7 cellular contexts compared by ENCODE assay signal in genomic region chr2:111463238-111463908, GRCh38.
A peak's percentile ranks its signal among the peaks of the same experiment; 100 is the strongest.
DNase-seq lines count a peak whose midpoint lies in the region; ATAC-seq and TF ChIP-seq lines count a peak whose summit lies in the region.
"Not testable (repeated sequence)": the region's sequence is repeated elsewhere in the genome, so short reads cannot be mapped to it uniquely, and the experiment has no call there.

No MANE protein-coding gene starts in this region.

- not testable (repeated sequence) for H3K4ac ChIP-seq in mesenchymal stem cell (ENCODE audit: low read depth in 1 of 2, low read length in 2 of 2)

- not testable (repeated sequence) for H3K9me2 ChIP-seq in PC-3 (replicated peaks; ENCODE audit: low read length)

- DNase-seq in PC-3; esophagus squamous epithelium (lab: John Stamatoyannopoulos, UW); mesenchymal stem cell; stimulated activated effector memory CD8-positive, alpha-beta T cell treated with anti-CD3 and anti-CD28 coated beads, Interleukin-12 subunit alpha, Interleukin-12 subunit beta, amount 100 ng/mL, for 72 hours (ENCODE audit: low spot score in 2 of 2): not testable (repeated sequence)
- peak; percentile 69 for DNase-seq in activated CD4-positive, alpha-beta T cell treated with anti-CD3 and anti-CD28 coated beads, Interleukin-2, amount 10 ng/mL, durations not matched to agents 24 days and 14 days
- DNase-seq in activated naive CD8-positive, alpha-beta T cell treated with anti-CD3 and anti-CD28 coated beads, Interleukin-2, amount 10 ng/mL, durations not matched to agents 7 days and 5 days: peak; percentile 41

- H3K36me3 Mint-ChIP-seq in activated CD4-positive, alpha-beta T cell treated with anti-CD3 and anti-CD28 coated beads, Interleukin-2, amount 10 ng/mL, durations not matched to agents 24 days and 14 days (ENCODE audit: low read depth); activated naive CD8-positive, alpha-beta T cell treated with anti-CD3 and anti-CD28 coated beads, Interleukin-2, amount 10 ng/mL, durations not matched to agents 7 days and 5 days; stimulated activated effector memory CD8-positive, alpha-beta T cell treated with anti-CD3 and anti-CD28 coated beads, Interleukin-12 subunit alpha, Interleukin-12 subunit beta, amount 100 ng/mL, for 72 hours: not testable (repeated sequence)

- H3K36me3 ChIP-seq in PC-3 (ENCODE audit: low read depth, low read length); esophagus squamous epithelium; mesenchymal stem cell (ENCODE audit: control insufficient read depth in 1 of 2, insufficient read depth in 2 of 2, low read depth in 1 of 2, low read length in 2 of 2): not testable (repeated sequence)

- H3F3A ChIP-seq in PC-3 (ENCODE audit: low read length, unreplicated experiment): not testable (repeated sequence)

- H2BK120ac ChIP-seq in mesenchymal stem cell (ENCODE audit: low read depth, low read length): not testable (repeated sequence)

- CTCF ChIA-PET in PC-3 (lab: Charles Lee): not testable (repeated sequence)

- TF ChIP-seq POLR2A in esophagus squamous epithelium (IDR thresholded peaks at IDR 0.05): not testable (repeated sequence)

- peak overlapping the region; percentile 49; the same call in 1 of the 2 replicates for H3K4me2 ChIP-seq in PC-3 (ENCODE audit: low read length)
- not testable (repeated sequence) for H3K4me2 ChIP-seq in mesenchymal stem cell (ENCODE audit: low read length, poor library complexity, severe bottlenecking)

- not testable (repeated sequence) for H2BK15ac ChIP-seq in mesenchymal stem cell (ENCODE audit: low read depth, poor library complexity, severe bottlenecking)

- H3K9me3 ChIP-seq in PC-3 (ENCODE audit: low read length); esophagus squamous epithelium; mesenchymal stem cell (ENCODE audit: control insufficient read depth, low read length): not testable (repeated sequence)

- H3K4me1 ChIP-seq in PC-3 (ENCODE audit: insufficient read depth, low read length): peaks cover 16% of the 10 kb centered on the region
- peaks cover 0 to 24% (median 3%) of the 10 kb centered on the region in 3 donors for H3K4me1 ChIP-seq in esophagus squamous epithelium
- not testable (repeated sequence) for H3K4me1 ChIP-seq in mesenchymal stem cell (ENCODE audit: control insufficient read depth, insufficient read depth, low read depth, low read length)

- intact Hi-C loops in PC-3 (cut with micrococcal nuclease); activated CD4-positive, alpha-beta T cell treated with anti-CD3 and anti-CD28 coated beads, Interleukin-2, amount 10 ng/mL, durations not matched to agents 24 days and 14 days (cut with micrococcal nuclease); esophagus squamous epithelium (cut with DNase I): not testable (repeated sequence)

- not testable (repeated sequence) for H2AK5ac ChIP-seq in mesenchymal stem cell (ENCODE audit: low read length, severe bottlenecking)

- H4K91ac ChIP-seq in mesenchymal stem cell (ENCODE audit: low read length): not testable (repeated sequence)

- H3K79me1 ChIP-seq in mesenchymal stem cell (replicated peaks; ENCODE audit: low read length, poor library complexity, severe bottlenecking): not testable (repeated sequence)

- not testable (repeated sequence) for H3K27me3 ChIP-seq in PC-3 (ENCODE audit: low read length); esophagus squamous epithelium; mesenchymal stem cell (ENCODE audit: control insufficient read depth in 1 of 2, insufficient read depth in 1 of 2, low read length in 2 of 2)

- peaks cover 57% of the 10 kb centered on the region for H3K79me2 ChIP-seq in PC-3 (ENCODE audit: low read length)

- H3K9me3 Mint-ChIP-seq in activated CD4-positive, alpha-beta T cell treated with anti-CD3 and anti-CD28 coated beads, Interleukin-2, amount 10 ng/mL, durations not matched to agents 24 days and 14 days; activated naive CD8-positive, alpha-beta T cell treated with anti-CD3 and anti-CD28 coated beads, Interleukin-2, amount 10 ng/mL, durations not matched to agents 7 days and 5 days; stimulated activated effector memory CD8-positive, alpha-beta T cell treated with anti-CD3 and anti-CD28 coated beads, Interleukin-12 subunit alpha, Interleukin-12 subunit beta, amount 100 ng/mL, for 72 hours: not testable (repeated sequence)

- H3K27me3 Mint-ChIP-seq in activated CD4-positive, alpha-beta T cell treated with anti-CD3 and anti-CD28 coated beads, Interleukin-2, amount 10 ng/mL, durations not matched to agents 24 days and 14 days; activated naive CD8-positive, alpha-beta T cell treated with anti-CD3 and anti-CD28 coated beads, Interleukin-2, amount 10 ng/mL, durations not matched to agents 7 days and 5 days: not testable (repeated sequence)

- H4K20me1 ChIP-seq in PC-3 (ENCODE audit: low read length): not testable (repeated sequence)

- H3K18ac ChIP-seq in mesenchymal stem cell (ENCODE audit: low read depth in 1 of 2, low read length in 2 of 2): not testable (repeated sequence)

- peak overlapping the region; percentile 82 for H3K27ac Mint-ChIP-seq in activated CD4-positive, alpha-beta T cell treated with anti-CD3 and anti-CD28 coated beads, Interleukin-2, amount 10 ng/mL, durations not matched to agents 24 days and 14 days
- peak overlapping the region; percentile 63 for H3K27ac Mint-ChIP-seq in activated naive CD8-positive, alpha-beta T cell treated with anti-CD3 and anti-CD28 coated beads, Interleukin-2, amount 10 ng/mL, durations not matched to agents 7 days and 5 days
- not testable (repeated sequence) for H3K27ac Mint-ChIP-seq in stimulated activated effector memory CD8-positive, alpha-beta T cell treated with anti-CD3 and anti-CD28 coated beads, Interleukin-12 subunit alpha, Interleukin-12 subunit beta, amount 100 ng/mL, for 72 hours

- not testable (repeated sequence) for H2BK5ac ChIP-seq in mesenchymal stem cell (ENCODE audit: low read depth, low read length, poor library complexity, severe bottlenecking)

- BruUV-seq in PC-3 (replicated peaks; lab: Mats Ljungman, UMichigan): not testable (repeated sequence)

- ATAC-seq in GM21526 (IDR thresholded peaks at IDR 0.05; ENCODE audit: low FRiP score, unreplicated experiment): peak; percentile 9
- ATAC-seq in PC-3: peak; percentile 30
- peak; percentile 5 for ATAC-seq in activated naive CD8-positive, alpha-beta T cell treated with anti-CD3 and anti-CD28 coated beads, Interleukin-2, amount 10 ng/mL, durations not matched to agents 7 days and 5 days (ENCODE audit: low read depth)
- ATAC-seq in stimulated activated effector memory CD8-positive, alpha-beta T cell treated with anti-CD3 and anti-CD28 coated beads, Interleukin-12 subunit alpha, Interleukin-12 subunit beta, amount 100 ng/mL, for 72 hours: peak; percentile 66

- H3K9ac ChIP-seq in PC-3 (ENCODE audit: low read length); mesenchymal stem cell (ENCODE audit: low read length): not testable (repeated sequence)

- H2BK12ac ChIP-seq in mesenchymal stem cell (ENCODE audit: low read length in 2 of 2): peak overlapping the region in 1 of 2 experiments; percentile 84

- not testable (repeated sequence) for H3K14ac ChIP-seq in mesenchymal stem cell (ENCODE audit: low read length in 2 of 2)

- peak overlapping the region; percentile 28 for H3K4me3 Mint-ChIP-seq in activated CD4-positive, alpha-beta T cell treated with anti-CD3 and anti-CD28 coated beads, Interleukin-2, amount 10 ng/mL, durations not matched to agents 24 days and 14 days
- not testable (repeated sequence) for H3K4me3 Mint-ChIP-seq in activated naive CD8-positive, alpha-beta T cell treated with anti-CD3 and anti-CD28 coated beads, Interleukin-2, amount 10 ng/mL, durations not matched to agents 7 days and 5 days
- peak overlapping the region; percentile 15 for H3K4me3 Mint-ChIP-seq in stimulated activated effector memory CD8-positive, alpha-beta T cell treated with anti-CD3 and anti-CD28 coated beads, Interleukin-12 subunit alpha, Interleukin-12 subunit beta, amount 100 ng/mL, for 72 hours

- not testable (repeated sequence) for H3K4me3 ChIP-seq in PC-3 (ENCODE audit: low read length); mesenchymal stem cell (ENCODE audit: insufficient read depth in 1 of 2, low read depth in 1 of 2, low read length in 2 of 2)
- H3K4me3 ChIP-seq in esophagus squamous epithelium: peak overlapping the region in 1 of 4 donors; percentile 34

- not testable (repeated sequence) for TF ChIP-seq CTCF in PC-3 (conservative IDR thresholded peaks at IDR 0.05; ENCODE audit: low read depth, low read length); esophagus squamous epithelium (IDR thresholded peaks at IDR 0.05)

- POLR2A ChIA-PET in PC-3 (lab: Charles Lee; ENCODE audit: unreplicated experiment); activated naive CD8-positive, alpha-beta T cell treated with anti-CD3 and anti-CD28 coated beads, Interleukin-2, amount 10 ng/mL, durations not matched to agents 7 days and 5 days (lab: Charles Lee): not testable (repeated sequence)

- H3K4me1 Mint-ChIP-seq in activated CD4-positive, alpha-beta T cell treated with anti-CD3 and anti-CD28 coated beads, Interleukin-2, amount 10 ng/mL, durations not matched to agents 24 days and 14 days: peaks cover 15% of the 10 kb centered on the region
- H3K4me1 Mint-ChIP-seq in activated naive CD8-positive, alpha-beta T cell treated with anti-CD3 and anti-CD28 coated beads, Interleukin-2, amount 10 ng/mL, durations not matched to agents 7 days and 5 days; stimulated activated effector memory CD8-positive, alpha-beta T cell treated with anti-CD3 and anti-CD28 coated beads, Interleukin-12 subunit alpha, Interleukin-12 subunit beta, amount 100 ng/mL, for 72 hours: not testable (repeated sequence)

- not testable (repeated sequence) for H2AFZ ChIP-seq in PC-3 (ENCODE audit: low read length); mesenchymal stem cell (ENCODE audit: low read depth, low read length)

- WGBS in esophagus squamous epithelium, 2 donors: 39 to 91% methylated on average over 2 to 9 of the region's 13 CpGs
- WGBS in mesenchymal stem cell: 89% methylated on average over 8 of the region's 13 CpGs

- H3K27ac ChIP-seq in PC-3 (ENCODE audit: low read length) (peak overlapping the region; percentile 70), esophagus squamous epithelium (peak overlapping the region; percentile 54 to 71 (median 66)), mesenchymal stem cell (ENCODE audit: low read length, poor library complexity, severe bottlenecking) (peak overlapping the region; percentile 71)

- H3K23ac ChIP-seq in mesenchymal stem cell (ENCODE audit: low read length in 2 of 2): not testable (repeated sequence)

- H4K8ac ChIP-seq in mesenchymal stem cell (ENCODE audit: low read length): not testable (repeated sequence)

Comparison
In these comparisons a context has a peak if more than half of its experiments do, and no peak if none do; other contexts are left out.
1. ATAC-seq: peak in every context shown above with its lines; median percentile 66 in stimulated activated effector memory CD8-positive, alpha-beta T cell treated with anti-CD3 and anti-CD28 coated beads, Interleukin-12 subunit alpha, Interleukin-12 subunit beta, amount 100 ng/mL, for 72 hours; 30 in PC-3; 9 in GM21526; 5 in activated naive CD8-positive, alpha-beta T cell treated with anti-CD3 and anti-CD28 coated beads, Interleukin-2, amount 10 ng/mL, durations not matched to agents 7 days and 5 days.